ENCODE assay signal across 13 cellular contexts in genomic region chr4:163611784-163612445, GRCh38.
DNase-seq lines count a peak whose midpoint lies in the region; ATAC-seq and TF ChIP-seq lines count a peak whose summit lies in the region.
"Had no signal": no experiment of that assay in that cellular context is flagged by ENCODE, and none has a peak within 500 bp of the region (broad histone marks: within the 10 kb centered on the region; RNA-seq: fewer than 3 reads in every experiment).

No MANE protein-coding gene starts in this region.

- H3K36me3 Mint-ChIP-seq in naive thymus-derived CD8-positive, alpha-beta T cell, result peaks cover 0 to 1% (median 0%) of the 10 kb centered on the region in 3 donors

- H3K9me3 ChIP-seq in right cardiac atrium (ENCODE audit: control insufficient read depth, low read length) (no peaks in the 10 kb centered on the region), Peyer's patch (no peaks in the 10 kb centered on the region), upper lobe of left lung (no peaks in the 10 kb centered on the region)
- H3K9me3 ChIP-seq: thyroid gland had no signal

- DNase-seq in right cardiac atrium (no peak), left ventricle myocardium superior (no peak), Peyer's patch (no peak), upper lobe of left lung (no peak), NCI-H345 (lab: John Stamatoyannopoulos, UW) (no peak), NCI-H82 treated with DMSO at 0.1 percent for 48 hours (lab: John Stamatoyannopoulos, UW; ENCODE audit: unreplicated experiment) (no peak)
- DNase-seq in naive thymus-derived CD8-positive, alpha-beta T cell, result no peak
- DNase-seq: ACHN, activated gamma-delta T cell, kidney glomerular epithelial cell, NCI-H446 treated with DMSO at 0.1 percent for 48 hours, thyroid gland had no signal

- H3K27me3 Mint-ChIP-seq in naive thymus-derived CD8-positive, alpha-beta T cell, result peaks cover 0 to 32% (median 0%) of the 10 kb centered on the region in 5 donors

- peak overlapping the region in 2 of 10 donors; percentile 71 to 77 for H3K27ac Mint-ChIP-seq in naive thymus-derived CD8-positive, alpha-beta T cell

- ATAC-seq in right cardiac atrium, result no peak
- no peak for ATAC-seq in left ventricle myocardium superior
- peak; percentile 74 for ATAC-seq in HG02885 (IDR thresholded peaks at IDR 0.05; ENCODE audit: poor library complexity, unreplicated experiment)
- no peak for ATAC-seq in upper lobe of left lung (ENCODE audit: low FRiP score in 2 of 2)
- no peak for ATAC-seq in naive thymus-derived CD8-positive, alpha-beta T cell

- H3K36me3 ChIP-seq in Peyer's patch (no peaks in the 10 kb centered on the region), upper lobe of left lung (no peaks in the 10 kb centered on the region)
- H3K36me3 ChIP-seq: thyroid gland had no signal

- peaks cover 12 to 34% (median 20%) of the 10 kb centered on the region in 4 donors for H3K4me1 Mint-ChIP-seq in naive thymus-derived CD8-positive, alpha-beta T cell

- peak overlapping the region in 2 of 10 donors; percentile 13 to 83 for H3K4me3 Mint-ChIP-seq in naive thymus-derived CD8-positive, alpha-beta T cell

- peak overlapping the region; percentile 36 for H3K4me3 ChIP-seq in right cardiac atrium (ENCODE audit: low read length)
- H3K4me3 ChIP-seq in Peyer's patch, result peak overlapping the region; percentile 15 to 45 (median 31)
- H3K4me3 ChIP-seq in upper lobe of left lung, result peak overlapping the region in 3 of 4 donors; percentile 9 to 37 (median 17)
- H3K4me3 ChIP-seq: thyroid gland had no signal

- no peaks in the 10 kb centered on the region for H3K27me3 ChIP-seq in right cardiac atrium (ENCODE audit: control insufficient read depth, insufficient read depth)
- H3K27me3 ChIP-seq in Peyer's patch, result no peaks in the 10 kb centered on the region
- no peaks in the 10 kb centered on the region for H3K27me3 ChIP-seq in upper lobe of left lung
- H3K27me3 ChIP-seq: thyroid gland had no signal

- POLR2A ChIA-PET in naive thymus-derived CD8-positive, alpha-beta T cell (lab: Charles Lee), result no interaction called here

- TF ChIP-seq POLR2A in Peyer's patch (IDR thresholded peaks at IDR 0.05), result no peak
- no peak for TF ChIP-seq POLR2A in upper lobe of left lung (IDR thresholded peaks at IDR 0.05)

- intact Hi-C loops in right cardiac atrium (cut with DNase I) (no loop called here), left ventricle myocardium superior (cut with micrococcal nuclease) (no loop called here)

- WGBS in right cardiac atrium, result 83% methylated on average over 2 of the region's 2 CpGs
- 80 to 89% methylated on average over 2 of the region's 2 CpGs for WGBS in upper lobe of left lung, 2 donors

- H3K4me1 ChIP-seq in right cardiac atrium (ENCODE audit: control insufficient read depth, insufficient read depth, low read length) (no peaks in the 10 kb centered on the region), Peyer's patch (no peaks in the 10 kb centered on the region), upper lobe of left lung (no peaks in the 10 kb centered on the region)
- H3K4me1 ChIP-seq: thyroid gland had no signal

- peaks cover 0 to 9% (median 0%) of the 10 kb centered on the region in 9 donors for H3K9me3 Mint-ChIP-seq in naive thymus-derived CD8-positive, alpha-beta T cell

- TF ChIP-seq CTCF in Peyer's patch (IDR thresholded peaks at IDR 0.05) (no peak), upper lobe of left lung (IDR thresholded peaks at IDR 0.05) (no peak)

- TF ChIP-seq EP300 in upper lobe of left lung (IDR thresholded peaks at IDR 0.05), result no peak

- H3K27ac ChIP-seq in right cardiac atrium (ENCODE audit: low read length), result no peak overlapping the region
- H3K27ac ChIP-seq in Peyer's patch, result peak overlapping the region in 3 of 4 donors; percentile 36 to 80 (median 79)
- peak overlapping the region in 3 of 4 donors; percentile 54 to 65 (median 61) for H3K27ac ChIP-seq in upper lobe of left lung
- H3K27ac ChIP-seq: thyroid gland had no signal
